13 cellular contexts compared by ENCODE assay signal in the genomic region with DNA sequence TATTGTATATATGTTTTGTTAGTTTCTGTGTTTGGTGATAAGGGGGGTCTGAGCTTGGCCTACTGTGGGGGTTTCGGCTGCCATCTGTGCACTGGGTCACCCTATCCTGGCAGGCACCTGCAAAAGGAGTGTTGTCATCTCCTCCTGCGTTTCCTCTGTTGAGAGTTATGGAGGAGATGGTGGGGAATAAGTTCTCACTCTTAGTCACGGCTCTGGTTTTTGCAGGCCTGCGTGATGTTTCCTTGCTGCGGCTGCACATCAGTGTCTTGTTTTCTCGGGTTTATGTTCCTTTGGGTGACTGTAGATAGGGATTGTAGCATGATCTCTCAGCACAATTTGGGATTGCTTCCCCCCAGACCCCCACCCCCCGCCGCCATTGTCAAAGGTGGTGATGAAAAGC. TPM values are rescaled to one million over a fixed set of nuclear protein-coding genes. Genes with fewer than 3 reads are reported as not detected.
DNase-seq lines count a peak whose midpoint lies in the region; ATAC-seq and TF ChIP-seq lines count a peak whose summit lies in the region.
"Had no signal": no experiment of that assay in that cellular context is flagged by ENCODE, and none has a peak within 500 bp of the region (broad histone marks: within the 10 kb centered on the region; RNA-seq: fewer than 3 reads in every experiment).

No MANE protein-coding gene starts in this region.

- H3K4me3 Mint-ChIP-seq in activated CD4-positive, alpha-beta T cell treated with anti-CD3 and anti-CD28 coated beads for 36 hours: peak overlapping the region; percentile 7
- H3K4me3 Mint-ChIP-seq in IgD-negative memory B cell: peak overlapping the region in 2 of 4 donors; percentile 33 to 41
- peak overlapping the region; percentile 58 for H3K4me3 Mint-ChIP-seq in activated naive CD8-positive, alpha-beta T cell treated with anti-CD3 and anti-CD28 coated beads for 36 hours

- peak; percentile 54 for DNase-seq in activated CD4-positive, alpha-beta T cell treated with anti-CD3 and anti-CD28 coated beads for 36 hours
- no peak for DNase-seq in activated CD4-positive, alpha-beta T cell treated with anti-CD3 and anti-CD28 coated beads, Interleukin-2, amount 50 U/mL, for 4 hours
- peak; percentile 24 for DNase-seq in activated naive CD8-positive, alpha-beta T cell treated with anti-CD3 and anti-CD28 coated beads for 36 hours
- DNase-seq in COLO668 (lab: John Stamatoyannopoulos, UW; ENCODE audit: unreplicated experiment): no peak
- DNase-seq in left lobe of liver (ENCODE audit: low spot score): no peak
- DNase-seq: Calu3, cortex of kidney, mammary epithelial cell, small intestine had no signal

- peak; percentile 65 for ATAC-seq in activated CD4-positive, alpha-beta T cell treated with anti-CD3 and anti-CD28 coated beads for 36 hours
- no peak for ATAC-seq in GM18502 (IDR thresholded peaks at IDR 0.05; ENCODE audit: poor library complexity, unreplicated experiment)
- no peak for ATAC-seq in left lobe of liver

- peaks cover 76% of the 10 kb centered on the region for H3K4me1 Mint-ChIP-seq in activated CD4-positive, alpha-beta T cell treated with anti-CD3 and anti-CD28 coated beads for 36 hours
- H3K4me1 Mint-ChIP-seq in IgD-negative memory B cell: peaks cover 39 to 44% (median 43%) of the 10 kb centered on the region in 3 donors
- H3K4me1 Mint-ChIP-seq in activated naive CD8-positive, alpha-beta T cell treated with anti-CD3 and anti-CD28 coated beads for 36 hours: peaks cover 62% of the 10 kb centered on the region

- H3K27me3 ChIP-seq in neutrophil: no peaks in the 10 kb centered on the region
- H3K27me3 ChIP-seq: tibial nerve had no signal

- H3K36me3 ChIP-seq in neutrophil: peaks cover 85% of the 10 kb centered on the region

- H3K4me1 ChIP-seq in neutrophil (ENCODE audit: control insufficient read depth in 1 of 2, insufficient read depth in 1 of 2, low read depth in 1 of 2, low read length in 1 of 2): peaks cover 21 to 46% of the 10 kb centered on the region in 2 experiments

- H3K27ac ChIP-seq in neutrophil: peak overlapping the region; percentile 59
- H3K27ac ChIP-seq: tibial nerve had no signal

- H3K27me3 Mint-ChIP-seq in activated CD4-positive, alpha-beta T cell treated with anti-CD3 and anti-CD28 coated beads for 36 hours: no peaks in the 10 kb centered on the region
- no peaks in the 10 kb centered on the region for H3K27me3 Mint-ChIP-seq in IgD-negative memory B cell
- no peaks in the 10 kb centered on the region for H3K27me3 Mint-ChIP-seq in activated naive CD8-positive, alpha-beta T cell treated with anti-CD3 and anti-CD28 coated beads for 36 hours

- H3K4me3 ChIP-seq in neutrophil (ENCODE audit: low read depth in 1 of 2, low read length in 1 of 2): no peak overlapping the region
- H3K4me3 ChIP-seq: tibial nerve had no signal

- H3K9me3 ChIP-seq in neutrophil: no peaks in the 10 kb centered on the region
- H3K9me3 ChIP-seq: tibial nerve had no signal

- no peaks in the 10 kb centered on the region for H3K9me3 Mint-ChIP-seq in activated CD4-positive, alpha-beta T cell treated with anti-CD3 and anti-CD28 coated beads for 36 hours (ENCODE audit: low read depth)
- no peaks in the 10 kb centered on the region for H3K9me3 Mint-ChIP-seq in IgD-negative memory B cell
- no peaks in the 10 kb centered on the region for H3K9me3 Mint-ChIP-seq in activated naive CD8-positive, alpha-beta T cell treated with anti-CD3 and anti-CD28 coated beads for 36 hours

- peaks cover 40% of the 10 kb centered on the region for H3K36me3 Mint-ChIP-seq in activated CD4-positive, alpha-beta T cell treated with anti-CD3 and anti-CD28 coated beads for 36 hours (ENCODE audit: low read depth)
- peaks cover 6% of the 10 kb centered on the region for H3K36me3 Mint-ChIP-seq in IgD-negative memory B cell
- H3K36me3 Mint-ChIP-seq in activated naive CD8-positive, alpha-beta T cell treated with anti-CD3 and anti-CD28 coated beads for 36 hours: peaks cover 13% of the 10 kb centered on the region

- POLR2A ChIA-PET in activated CD4-positive, alpha-beta T cell treated with anti-CD3 and anti-CD28 coated beads for 36 hours (lab: Charles Lee): interaction anchor here (1.7 kb wide), 1 partner anchor 36 kb away, joined by 7 read pairs; no protein-coding TSS in a partner anchor

- intact Hi-C loops in activated CD4-positive, alpha-beta T cell treated with anti-CD3 and anti-CD28 coated beads for 36 hours (cut with DNase I, micrococcal nuclease): loop anchor here in 1 of 2 experiments (10.0 kb wide), 1 partner anchor 542 kb away; a partner anchor contains a TSS

- CTCF ChIA-PET in activated CD4-positive, alpha-beta T cell treated with anti-CD3 and anti-CD28 coated beads for 36 hours (lab: Charles Lee): interaction anchor here (1.1 to 1.5 kb wide), 3 partner anchors 14 to 63 kb away, joined by 3 to 4 read pairs (median 3); no protein-coding TSS in a partner anchor

- H3K27ac Mint-ChIP-seq in activated CD4-positive, alpha-beta T cell treated with anti-CD3 and anti-CD28 coated beads for 36 hours: peak overlapping the region; percentile 83
- H3K27ac Mint-ChIP-seq in IgD-negative memory B cell: peak overlapping the region; percentile 71 to 81 (median 74)
- peak overlapping the region; percentile 57 for H3K27ac Mint-ChIP-seq in activated naive CD8-positive, alpha-beta T cell treated with anti-CD3 and anti-CD28 coated beads for 36 hours

- TF ChIP-seq CTCF in neutrophil (IDR thresholded peaks at IDR 0.05): no peak

RNA-seq across cellular contexts. Expression of a gene that starts 36.8 kb away (rescaled TPM):
- total RNA-seq in activated CD4-positive, alpha-beta T cell treated with anti-CD3 and anti-CD28 coated beads for 36 hours: 10 to 100 TPM; 70.1 to 80.1 TPM
- 81.8 TPM for polyA plus RNA-seq in IgD-negative memory B cell
- total RNA-seq in activated naive CD8-positive, alpha-beta T cell treated with anti-CD3 and anti-CD28 coated beads for 36 hours: 10 to 100 TPM; 50.8 to 51.6 TPM
- 44.8 TPM for total RNA-seq in left lobe of liver

RNA-seq across cellular contexts. Expression of a gene that starts 52.0 kb away (rescaled TPM):
- total RNA-seq in activated CD4-positive, alpha-beta T cell treated with anti-CD3 and anti-CD28 coated beads for 36 hours: under 1 TPM; 0.14 to 0.21 TPM
- not detected for polyA plus RNA-seq in IgD-negative memory B cell
- total RNA-seq in activated naive CD8-positive, alpha-beta T cell treated with anti-CD3 and anti-CD28 coated beads for 36 hours: under 1 TPM; 0.35 to 0.50 TPM
- total RNA-seq in left lobe of liver: 0.05 TPM

RNA-seq across cellular contexts. Expression of a gene that starts 58.0 kb away (rescaled TPM):
- 100 to 1,000 TPM; 369 to 376 TPM for total RNA-seq in activated CD4-positive, alpha-beta T cell treated with anti-CD3 and anti-CD28 coated beads for 36 hours
- 167 TPM for polyA plus RNA-seq in IgD-negative memory B cell
- 100 to 1,000 TPM; 302 to 306 TPM for total RNA-seq in activated naive CD8-positive, alpha-beta T cell treated with anti-CD3 and anti-CD28 coated beads for 36 hours
- total RNA-seq in left lobe of liver: 1.0 TPM

Comparison
In these comparisons a context has a peak if more than half of its experiments do, and no peak if none do; other contexts are left out.
1. DNase-seq: peak in activated CD4-positive, alpha-beta T cell treated with anti-CD3 and anti-CD28 coated beads for 36 hours (single experiment) and activated naive CD8-positive, alpha-beta T cell treated with anti-CD3 and anti-CD28 coated beads for 36 hours (single experiment); none in activated CD4-positive, alpha-beta T cell treated with anti-CD3 and anti-CD28 coated beads, Interleukin-2, amount 50 U/mL, for 4 hours (0 of 2), COLO668 (single experiment) and left lobe of liver (single experiment).
2. RNA of a gene that starts 58.0 kb away (total RNA-seq): 369 to 376 TPM in activated CD4-positive, alpha-beta T cell treated with anti-CD3 and anti-CD28 coated beads for 36 hours and 302 to 306 TPM in activated naive CD8-positive, alpha-beta T cell treated with anti-CD3 and anti-CD28 coated beads for 36 hours; 1.0 TPM in left lobe of liver (single experiment); every median in the first group is over 100 times any median in the second.
3. Peak in every context shown above with its lines, with median percentiles within 50 percentile points of each other: H3K27ac Mint-ChIP-seq.